Comparison of ENCODE assay signal across 9 cellular contexts in the genomic region with DNA sequence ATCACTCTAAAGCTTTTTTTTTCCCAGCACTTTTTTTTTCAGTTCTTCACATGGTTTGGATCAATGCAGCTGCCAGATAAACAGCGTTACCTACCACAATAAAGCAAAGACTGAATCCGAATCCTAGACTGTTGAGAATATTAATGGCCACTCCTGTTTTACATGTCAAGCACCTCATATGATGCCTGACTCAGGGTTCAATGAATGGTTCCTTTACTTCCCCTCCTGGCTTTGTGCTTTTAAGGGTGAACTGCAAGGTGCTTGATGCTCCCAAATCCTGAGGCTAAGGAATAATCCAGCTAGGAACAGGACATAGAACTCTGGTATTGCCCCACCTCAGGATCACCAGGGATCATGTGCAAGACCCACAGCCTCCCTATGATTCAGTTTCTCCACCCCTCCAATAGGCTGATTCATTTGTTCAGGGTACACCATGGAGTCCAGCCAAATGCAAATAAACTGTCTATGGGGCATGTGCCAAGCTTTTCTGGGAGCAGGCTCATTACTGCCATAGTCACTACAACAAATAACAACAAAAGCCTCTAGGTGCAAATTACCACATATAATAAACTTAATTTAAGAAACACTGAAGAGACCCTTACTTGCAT.
DNase-seq lines count a peak whose midpoint lies in the region; ATAC-seq and TF ChIP-seq lines count a peak whose summit lies in the region.
"Had no signal": no experiment of that assay in that cellular context is flagged by ENCODE, and none has a peak within 500 bp of the region (broad histone marks: within the 10 kb centered on the region; RNA-seq: fewer than 3 reads in every experiment).

No MANE protein-coding gene starts in this region.

- H3K9me3 ChIP-seq in muscle layer of duodenum (ENCODE audit: control insufficient read depth in 1 of 2, low read length in 2 of 2), result no peaks in the 10 kb centered on the region

- H3K9me2 ChIP-seq in GM23338 (ENCODE audit: insufficient read depth), result 0 out of 2 replicates have a peak, but pooled peaks cover 2% of the 10 kb centered on the region

- intact Hi-C loops in dorsolateral prefrontal cortex (cut with DNase I), result loop anchor here in 1 of 2 donors (10.0 kb wide), 1 partner anchor 88 kb away; no protein-coding TSS in a partner anchor

- H3K4me1 ChIP-seq in muscle layer of duodenum (ENCODE audit: control insufficient read depth in 1 of 2, insufficient read depth in 2 of 2, low read length in 2 of 2) (peaks cover 24 to 40% of the 10 kb centered on the region in 2 donors), GM23338 (ENCODE audit: insufficient read depth) (no peaks in the 10 kb centered on the region)

- H3K4me3 ChIP-seq in dorsolateral prefrontal cortex (peak overlapping the region in 2 of 59 donors; percentile 4 to 25), muscle layer of duodenum (ENCODE audit: low read depth in 1 of 2, low read length in 2 of 2) (no peak overlapping the region), GM23338 (no peak overlapping the region)

- H4K20me1 ChIP-seq in GM23338 (replicated peaks; ENCODE audit: insufficient read depth), result no peaks in the 10 kb centered on the region

- no peaks in the 10 kb centered on the region for H3K36me3 ChIP-seq in muscle layer of duodenum (ENCODE audit: control insufficient read depth in 1 of 2, insufficient read depth in 2 of 2, low read length in 2 of 2)
- H3K36me3 ChIP-seq in GM23338 (ENCODE audit: insufficient read depth), result no peaks in the 10 kb centered on the region

- H3K27me3 ChIP-seq in dorsolateral prefrontal cortex, result no peaks in the 10 kb centered on the region
- no peaks in the 10 kb centered on the region for H3K27me3 ChIP-seq in muscle layer of duodenum (ENCODE audit: low read depth, low read length)
- H3K27me3 ChIP-seq in GM23338 (ENCODE audit: insufficient read depth), result no peaks in the 10 kb centered on the region

- peaks cover 4% of the 10 kb centered on the region; the same call in 1 of the 3 replicates for H3K9me3 Mint-ChIP-seq in GM23338

- no peak overlapping the region for H3K4me2 ChIP-seq in GM23338

- no peaks in the 10 kb centered on the region for H3K79me2 ChIP-seq in GM23338 (replicated peaks; ENCODE audit: insufficient read depth)

- H2AFZ ChIP-seq in GM23338, result no peak overlapping the region

- no peak overlapping the region for H3K27ac Mint-ChIP-seq in GM23338

- TF ChIP-seq CTCF in dorsolateral prefrontal cortex (IDR thresholded peaks at IDR 0.05 in 54 of 56, conservative IDR thresholded peaks at IDR 0.05 in 2 of 56; ENCODE audit: low read depth in 1 of 56, partially characterized antibody in 56 of 56) (peak in 1 of 56 donors; percentile 9), GM23338 (conservative IDR thresholded peaks at IDR 0.05; ENCODE audit: low read depth in 2 of 2) (no peak)

- H3F3A ChIP-seq in GM23338 (replicated peaks; ENCODE audit: low read depth), result no peaks in the 10 kb centered on the region

- DNase-seq in Ammon's horn (ENCODE audit: low spot score), result peak; percentile 77
- DNase-seq in NCI-H1105 (lab: John Stamatoyannopoulos, UW), result peak; percentile 4
- peak in 3 of 10 donors; percentile 51 to 65 (median 62) for DNase-seq in dorsolateral prefrontal cortex
- DNase-seq in ureter (ENCODE audit: low spot score), result no peak
- DNase-seq in UCSD-AML1 (lab: John Stamatoyannopoulos, UW; ENCODE audit: unreplicated experiment), result no peak
- no peak for DNase-seq in GM23338 (ENCODE audit: low spot score)

- H3K27me3 Mint-ChIP-seq in GM23338 (ENCODE audit: insufficient read depth, low read depth, poor library complexity), result peaks cover 4% of the 10 kb centered on the region

- no peak overlapping the region for H3K4me3 Mint-ChIP-seq in GM23338

- H3K36me3 Mint-ChIP-seq in GM23338 (ENCODE audit: low read depth), result no peaks in the 10 kb centered on the region

- no peak for ATAC-seq in GM23338
- no peak for ATAC-seq in HG02938 (IDR thresholded peaks at IDR 0.05; ENCODE audit: unreplicated experiment)

- H3K27ac ChIP-seq in dorsolateral prefrontal cortex (peak overlapping the region in 58 of 59 donors; percentile 6 to 99 (median 92)), muscle layer of duodenum (ENCODE audit: low read length) (peak overlapping the region; percentile 10), GM23338 (ENCODE audit: low read depth) (no peak overlapping the region)
- H3K27ac ChIP-seq: VCaP had no signal

- H3K4me1 Mint-ChIP-seq in GM23338, result peaks cover 10% of the 10 kb centered on the region

TF ChIP-seq in GM23338, 12 proteins besides CTCF, POLR2A, EP300 and RAD21 (continues in another document):
- TF ChIP-seq ZNF114 (CRISPR knock-in tag; IDR thresholded peaks at IDR 0.05) (no peak), CREB1 (CRISPR knock-in tag; IDR thresholded peaks at IDR 0.05; ENCODE audit: low read depth) (no peak), POLR2AphosphoS5 (IDR thresholded peaks at IDR 0.05; ENCODE audit: low read depth) (no peak), JUNB (IDR thresholded peaks at IDR 0.05; ENCODE audit: unreplicated experiment) (no peak), EZH2 (IDR thresholded peaks at IDR 0.05; ENCODE audit: low read depth, unreplicated experiment) (no peak)
- TF ChIP-seq, protein P1, sequence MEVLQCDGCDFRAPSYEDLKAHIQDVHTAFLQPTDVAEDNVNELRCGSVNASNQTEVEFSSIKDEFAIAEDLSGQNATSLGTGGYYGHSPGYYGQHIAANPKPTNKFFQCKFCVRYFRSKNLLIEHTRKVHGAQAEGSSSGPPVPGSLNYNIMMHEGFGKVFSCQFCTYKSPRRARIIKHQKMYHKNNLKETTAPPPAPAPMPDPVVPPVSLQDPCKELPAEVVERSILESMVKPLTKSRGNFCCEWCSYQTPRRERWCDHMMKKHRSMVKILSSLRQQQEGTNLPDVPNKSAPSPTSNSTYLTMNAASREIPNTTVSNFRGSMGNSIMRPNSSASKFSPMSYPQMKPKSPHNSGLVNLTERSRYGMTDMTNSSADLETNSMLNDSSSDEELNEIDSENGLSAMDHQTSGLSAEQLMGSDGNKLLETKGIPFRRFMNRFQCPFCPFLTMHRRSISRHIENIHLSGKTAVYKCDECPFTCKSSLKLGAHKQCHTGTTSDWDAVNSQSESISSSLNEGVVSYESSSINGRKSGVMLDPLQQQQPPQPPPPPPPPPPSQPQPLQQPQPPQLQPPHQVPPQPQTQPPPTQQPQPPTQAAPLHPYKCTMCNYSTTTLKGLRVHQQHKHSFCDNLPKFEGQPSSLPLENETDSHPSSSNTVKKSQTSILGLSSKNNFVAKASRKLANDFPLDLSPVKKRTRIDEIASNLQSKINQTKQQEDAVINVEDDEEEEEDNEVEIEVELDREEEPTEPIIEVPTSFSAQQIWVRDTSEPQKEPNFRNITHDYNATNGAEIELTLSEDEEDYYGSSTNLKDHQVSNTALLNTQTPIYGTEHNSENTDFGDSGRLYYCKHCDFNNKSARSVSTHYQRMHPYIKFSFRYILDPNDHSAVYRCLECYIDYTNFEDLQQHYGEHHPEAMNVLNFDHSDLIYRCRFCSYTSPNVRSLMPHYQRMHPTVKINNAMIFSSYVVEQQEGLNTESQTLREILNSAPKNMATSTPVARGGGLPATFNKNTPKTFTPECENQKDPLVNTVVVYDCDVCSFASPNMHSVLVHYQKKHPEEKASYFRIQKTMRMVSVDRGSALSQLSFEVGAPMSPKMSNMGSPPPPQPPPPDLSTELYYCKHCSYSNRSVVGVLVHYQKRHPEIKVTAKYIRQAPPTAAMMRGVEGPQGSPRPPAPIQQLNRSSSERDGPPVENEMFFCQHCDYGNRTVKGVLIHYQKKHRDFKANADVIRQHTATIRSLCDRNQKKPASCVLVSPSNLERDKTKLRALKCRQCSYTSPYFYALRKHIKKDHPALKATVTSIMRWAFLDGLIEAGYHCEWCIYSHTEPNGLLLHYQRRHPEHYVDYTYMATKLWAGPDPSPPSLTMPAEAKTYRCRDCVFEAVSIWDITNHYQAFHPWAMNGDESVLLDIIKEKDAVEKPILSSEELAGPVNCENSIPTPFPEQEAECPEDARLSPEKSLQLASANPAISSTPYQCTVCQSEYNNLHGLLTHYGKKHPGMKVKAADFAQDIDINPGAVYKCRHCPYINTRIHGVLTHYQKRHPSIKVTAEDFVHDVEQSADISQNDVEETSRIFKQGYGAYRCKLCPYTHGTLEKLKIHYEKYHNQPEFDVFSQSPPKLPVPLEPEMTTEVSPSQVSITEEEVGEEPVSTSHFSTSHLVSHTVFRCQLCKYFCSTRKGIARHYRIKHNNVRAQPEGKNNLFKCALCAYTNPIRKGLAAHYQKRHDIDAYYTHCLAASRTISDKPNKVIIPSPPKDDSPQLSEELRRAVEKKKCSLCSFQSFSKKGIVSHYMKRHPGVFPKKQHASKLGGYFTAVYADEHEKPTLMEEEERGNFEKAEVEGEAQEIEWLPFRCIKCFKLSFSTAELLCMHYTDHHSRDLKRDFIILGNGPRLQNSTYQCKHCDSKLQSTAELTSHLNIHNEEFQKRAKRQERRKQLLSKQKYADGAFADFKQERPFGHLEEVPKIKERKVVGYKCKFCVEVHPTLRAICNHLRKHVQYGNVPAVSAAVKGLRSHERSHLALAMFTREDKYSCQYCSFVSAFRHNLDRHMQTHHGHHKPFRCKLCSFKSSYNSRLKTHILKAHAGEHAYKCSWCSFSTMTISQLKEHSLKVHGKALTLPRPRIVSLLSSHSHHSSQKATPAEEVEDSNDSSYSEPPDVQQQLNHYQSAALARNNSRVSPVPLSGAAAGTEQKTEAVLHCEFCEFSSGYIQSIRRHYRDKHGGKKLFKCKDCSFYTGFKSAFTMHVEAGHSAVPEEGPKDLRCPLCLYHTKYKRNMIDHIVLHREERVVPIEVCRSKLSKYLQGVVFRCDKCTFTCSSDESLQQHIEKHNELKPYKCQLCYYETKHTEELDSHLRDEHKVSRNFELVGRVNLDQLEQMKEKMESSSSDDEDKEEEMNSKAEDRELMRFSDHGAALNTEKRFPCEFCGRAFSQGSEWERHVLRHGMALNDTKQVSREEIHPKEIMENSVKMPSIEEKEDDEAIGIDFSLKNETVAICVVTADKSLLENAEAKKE (CRISPR knock-in tag; IDR thresholded peaks at IDR 0.05), result no peak

Comparison
In these comparisons a context has a peak if more than half of its experiments do, and no peak if none do; other contexts are left out.
1. DNase-seq: peak in Ammon's horn (single experiment) and NCI-H1105 (single experiment); none in ureter (single experiment), UCSD-AML1 (single experiment) and GM23338 (single experiment).